ENCODE assay signal across 8 cellular contexts in the genomic region with DNA sequence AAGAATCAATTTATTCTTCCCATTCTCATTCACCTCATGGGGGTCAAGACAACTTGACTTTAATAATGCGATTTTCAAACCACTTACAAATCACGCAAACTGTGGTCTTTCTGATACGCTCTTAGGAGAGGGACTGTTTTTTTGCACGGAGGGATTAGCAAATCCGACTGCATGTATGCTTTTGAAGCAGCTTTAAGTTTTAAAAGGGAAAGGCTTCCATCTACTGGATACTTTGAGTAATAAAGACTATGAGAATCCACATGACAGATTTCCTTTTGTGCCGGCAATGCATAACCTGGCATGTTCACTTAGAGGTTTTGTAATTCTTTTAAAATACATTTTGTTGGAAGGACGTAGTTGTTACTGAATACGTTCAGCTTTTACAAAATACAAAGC.
DNase-seq lines count a peak whose midpoint lies in the region; ATAC-seq, FAIRE-seq and TF ChIP-seq lines count a peak whose summit lies in the region.

No MANE protein-coding gene starts in this region.

- TF ChIP-seq RAD21 in GM12878 (IDR thresholded peaks at IDR 0.05; ENCODE audit: insufficient read depth, low read depth, low read length), result peak; percentile 35; the same call in 1 of the 2 replicates

- WGBS in GM12878 (ENCODE audit: insufficient coverage, insufficient replicate concordance, low lambda C conversion rate, missing lambda C conversion rate), result 40% methylated on average over 8 of the region's 8 CpGs

- H3K9ac ChIP-seq in GM12878 (ENCODE audit: control insufficient read depth, insufficient read depth, low read length), result no peak overlapping the region

- no peaks in the 10 kb centered on the region for H4K20me1 ChIP-seq in GM12878 (ENCODE audit: control insufficient read depth, insufficient read depth)

- intact Hi-C loops in GM12878 (cut with micrococcal nuclease; ENCODE audit: unreplicated experiment) (loop anchor here (10.0 kb wide), 5 partner anchors 591 to 1621 kb away; no protein-coding TSS in a partner anchor), lower lobe of right lung (cut with DNase I) (no loop called here), vagina (cut with DNase I) (no loop called here)

- SMC1A ChIA-PET in GM12878 (lab: Charles Lee; ENCODE audit: uncharacterized antibody, unreplicated experiment), result interaction anchor here (0.8 kb wide), 1 partner anchor 44 kb away, joined by 3 read pairs; no protein-coding TSS in a partner anchor

- DNase-seq in NOMO-1 (lab: John Stamatoyannopoulos, UW; ENCODE audit: unreplicated experiment in 2 of 2) (peak; percentile 4 to 40), NOMO-1 treated with dmso at 0.1 percent for 144 hours (lab: John Stamatoyannopoulos, UW; ENCODE audit: unreplicated experiment) (no peak), NCI-H345 (lab: John Stamatoyannopoulos, UW) (peak; percentile 53), GM12878 (ENCODE audit: low read depth, low spot score) (no peak), lower lobe of right lung (no peak), vagina (ENCODE audit: extremely low spot score in 2 of 2) (no peak)
- DNase-seq in stimulated activated CD4-positive, alpha-beta T cell treated with anti-CD3 and anti-CD28 coated beads, Interleukin-4, amount 100 ng/mL, for 4 hours, result no peak

- TF ChIP-seq EP300 in GM12878 (IDR thresholded peaks at IDR 0.05; ENCODE audit: borderline replicate concordance in 1 of 2, control insufficient read depth in 1 of 2, low read depth in 2 of 2, low read length in 2 of 2), result no peak

- no peak overlapping the region for H3K4me2 ChIP-seq in GM12878 (ENCODE audit: control insufficient read depth, insufficient read depth)

- H3K4me1 ChIP-seq in GM12878 (ENCODE audit: control insufficient read depth, insufficient read depth, low read length), result no peaks in the 10 kb centered on the region
- H3K4me1 ChIP-seq in lower lobe of right lung, result no peaks in the 10 kb centered on the region
- H3K4me1 ChIP-seq in vagina, result no peaks in the 10 kb centered on the region

- ATAC-seq in GM12878 (peak; percentile 73), lower lobe of right lung (peak; percentile 19 to 69), HG02981 (IDR thresholded peaks at IDR 0.05; ENCODE audit: unreplicated experiment) (no peak)

- H2AFZ ChIP-seq in GM12878 (ENCODE audit: control insufficient read depth, low read depth, low read length), result no peak overlapping the region

- H3K4me3 ChIP-seq in GM12878 (no peak overlapping the region), lower lobe of right lung (no peak overlapping the region), vagina (no peak overlapping the region)

- no peaks in the 10 kb centered on the region for H3K27me3 ChIP-seq in GM12878 (replicated peaks in 1 of 2; ENCODE audit: control insufficient read depth in 2 of 2, insufficient read depth in 2 of 2, low read length in 1 of 2)
- H3K27me3 ChIP-seq in lower lobe of right lung (ENCODE audit: low read depth), result no peaks in the 10 kb centered on the region
- no peaks in the 10 kb centered on the region for H3K27me3 ChIP-seq in vagina

- RAD21 ChIA-PET in GM12878 (lab: Charles Lee; ENCODE audit: unreplicated experiment), result interaction anchor here (0.8 kb wide), 1 partner anchor 855 kb away, joined by 3 read pairs; no protein-coding TSS in a partner anchor

- no peaks in the 10 kb centered on the region for H3K79me2 ChIP-seq in GM12878 (ENCODE audit: control insufficient read depth, insufficient read depth, low read length)

- TF ChIP-seq CTCF in GM12878 (IDR thresholded peaks at IDR 0.05 in 2 of 3, conservative IDR thresholded peaks at IDR 0.05 in 1 of 3; ENCODE audit: control insufficient read depth in 2 of 3, extremely low read depth in 1 of 3, insufficient read depth in 1 of 3, low read depth in 3 of 3, low read length in 3 of 3) (peak in 2 of 3 experiments; percentile 9 to 19; a peak in 2 of 6 replicates), lower lobe of right lung (IDR thresholded peaks at IDR 0.05) (peak; percentile 37), vagina (IDR thresholded peaks at IDR 0.05) (no peak)

- CTCF ChIA-PET in GM12878 (lab: Yijun Ruan, JAX), result interaction anchor here (0.5 to 1.4 kb wide), 4 partner anchors 12 to 1513 kb away, joined by 3 to 5 read pairs (median 4); no protein-coding TSS in a partner anchor

- in situ Hi-C loops in GM12878 (cut with MboI), result no loop called here

- no peak overlapping the region for H3K27ac ChIP-seq in GM12878 (ENCODE audit: control insufficient read depth, insufficient read depth)
- no peak overlapping the region for H3K27ac ChIP-seq in lower lobe of right lung
- H3K27ac ChIP-seq in vagina, result no peak overlapping the region

- H3K36me3 ChIP-seq in GM12878 (ENCODE audit: control insufficient read depth in 2 of 2, insufficient read depth in 2 of 2, low read length in 1 of 2), result no peaks in the 10 kb centered on the region
- H3K36me3 ChIP-seq in lower lobe of right lung, result no peaks in the 10 kb centered on the region
- H3K36me3 ChIP-seq in vagina, result no peaks in the 10 kb centered on the region

- TF ChIP-seq POLR2A in GM12878 (IDR thresholded peaks at IDR 0.05; ENCODE audit: low read depth, low read length), result no peak
- no peak for TF ChIP-seq POLR2A in vagina (IDR thresholded peaks at IDR 0.05)

- FAIRE-seq in GM12878 (lab: Jason Lieb, UNC), result no peak

- BruUV-seq in GM12878 (replicated peaks; lab: Mats Ljungman, UMichigan), result no TSS peak

- H3K9me3 ChIP-seq in GM12878 (replicated peaks; ENCODE audit: control insufficient read depth, insufficient read depth, low read length) (no peaks in the 10 kb centered on the region), lower lobe of right lung (no peaks in the 10 kb centered on the region), vagina (no peaks in the 10 kb centered on the region)

- POLR2A ChIA-PET in GM12878 (lab: Charles Lee), result no interaction called here

TF ChIP-seq in GM12878, 131 proteins besides CTCF, POLR2A, EP300 and RAD21:
- no peak for TF ChIP-seq CEBPB (IDR thresholded peaks at IDR 0.05; ENCODE audit: borderline replicate concordance in 1 of 2, low read depth in 2 of 2, low read length in 2 of 2)
- TF ChIP-seq FOXK2 (IDR thresholded peaks at IDR 0.05), result no peak
- TF ChIP-seq NFIC (IDR thresholded peaks at IDR 0.05; ENCODE audit: low read depth, low read length), result no peak
- TF ChIP-seq TARDBP (IDR thresholded peaks at IDR 0.05; ENCODE audit: borderline replicate concordance), result no peak
- TF ChIP-seq, protein P1, sequence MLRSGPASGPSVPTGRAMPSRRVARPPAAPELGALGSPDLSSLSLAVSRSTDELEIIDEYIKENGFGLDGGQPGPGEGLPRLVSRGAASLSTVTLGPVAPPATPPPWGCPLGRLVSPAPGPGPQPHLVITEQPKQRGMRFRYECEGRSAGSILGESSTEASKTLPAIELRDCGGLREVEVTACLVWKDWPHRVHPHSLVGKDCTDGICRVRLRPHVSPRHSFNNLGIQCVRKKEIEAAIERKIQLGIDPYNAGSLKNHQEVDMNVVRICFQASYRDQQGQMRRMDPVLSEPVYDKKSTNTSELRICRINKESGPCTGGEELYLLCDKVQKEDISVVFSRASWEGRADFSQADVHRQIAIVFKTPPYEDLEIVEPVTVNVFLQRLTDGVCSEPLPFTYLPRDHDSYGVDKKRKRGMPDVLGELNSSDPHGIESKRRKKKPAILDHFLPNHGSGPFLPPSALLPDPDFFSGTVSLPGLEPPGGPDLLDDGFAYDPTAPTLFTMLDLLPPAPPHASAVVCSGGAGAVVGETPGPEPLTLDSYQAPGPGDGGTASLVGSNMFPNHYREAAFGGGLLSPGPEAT (IDR thresholded peaks at IDR 0.05; ENCODE audit: low read depth), result no peak

Comparison
In these comparisons a context has a peak if more than half of its experiments do, and no peak if none do; other contexts are left out.
1. DNase-seq: peak in NOMO-1 (2 of 2) and NCI-H345 (single experiment); none in NOMO-1 treated with dmso at 0.1 percent for 144 hours (single experiment), GM12878 (single experiment), lower lobe of right lung (single experiment), vagina (0 of 2) and stimulated activated CD4-positive, alpha-beta T cell treated with anti-CD3 and anti-CD28 coated beads, Interleukin-4, amount 100 ng/mL, for 4 hours (0 of 2).
2. CTCF ChIP-seq: peak in GM12878 (2 of 3) and lower lobe of right lung (single experiment); none in vagina (0 of 3).